In the genomic region with DNA sequence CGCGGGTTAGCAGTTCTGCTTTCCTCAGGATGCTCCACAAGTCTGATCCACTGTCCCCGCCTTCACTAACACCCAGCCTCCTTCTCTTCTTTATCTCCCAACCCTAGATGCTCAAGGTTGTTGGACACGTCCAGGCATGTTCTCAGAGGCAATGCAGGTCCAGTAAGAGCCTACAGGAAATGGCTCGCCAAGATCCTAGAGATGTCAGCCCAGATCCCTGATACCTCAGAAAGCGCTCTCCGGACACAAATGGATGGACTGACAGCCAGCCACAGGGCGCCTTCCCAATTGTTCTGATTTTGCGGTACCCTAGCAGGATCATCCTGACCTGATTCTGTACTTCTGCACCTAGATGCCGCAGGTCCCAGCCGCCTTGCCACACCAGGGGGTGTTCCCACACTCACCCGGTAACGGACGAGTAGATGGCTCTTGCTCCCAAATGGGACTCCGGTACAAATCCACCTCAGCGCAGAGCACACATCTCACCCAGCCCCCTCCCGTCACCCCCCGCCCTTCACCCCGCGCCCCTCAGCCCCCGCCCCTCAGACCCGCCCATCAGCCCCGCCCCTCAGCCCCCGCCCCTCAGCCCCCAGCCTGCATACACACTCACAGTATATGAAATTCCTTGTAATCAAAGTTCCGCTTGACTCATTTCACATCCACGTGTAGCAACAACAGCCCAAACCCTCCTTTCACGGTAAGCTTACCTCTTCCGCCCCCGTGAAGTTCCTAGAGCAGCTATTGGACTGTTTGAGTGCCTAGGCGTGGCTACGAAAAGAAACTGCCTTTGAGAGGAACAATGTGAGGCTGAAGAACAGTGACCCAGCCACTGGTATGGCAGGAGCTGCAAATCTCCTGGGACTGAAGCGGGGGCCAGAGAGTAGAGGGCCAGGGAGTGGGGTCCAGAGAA, we compare ENCODE assay signal across 8 cellular contexts. TPM values are rescaled to one million over a fixed set of nuclear protein-coding genes. Genes with fewer than 3 reads are reported as not detected.
DNase-seq lines count a peak whose midpoint lies in the region; ATAC-seq and TF ChIP-seq lines count a peak whose summit lies in the region.

A gene with protein sequence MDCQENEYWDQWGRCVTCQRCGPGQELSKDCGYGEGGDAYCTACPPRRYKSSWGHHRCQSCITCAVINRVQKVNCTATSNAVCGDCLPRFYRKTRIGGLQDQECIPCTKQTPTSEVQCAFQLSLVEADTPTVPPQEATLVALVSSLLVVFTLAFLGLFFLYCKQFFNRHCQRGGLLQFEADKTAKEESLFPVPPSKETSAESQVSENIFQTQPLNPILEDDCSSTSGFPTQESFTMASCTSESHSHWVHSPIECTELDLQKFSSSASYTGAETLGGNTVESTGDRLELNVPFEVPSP (minus strand): TSS at position 488 of the 910 bp plus-strand sequence. CDS start 23,058 bp downstream, outside the sequence.

- no peaks in the 10 kb centered on the region for H3K9me3 ChIP-seq in thymus (ENCODE audit: control insufficient read depth)

- DNase-seq in CD14-positive monocyte (ENCODE audit: low spot score) (no peak), GM19238 (ENCODE audit: insufficient read length, low spot score) (peak; percentile 31), epithelial cell of esophagus (ENCODE audit: low read depth) (peak; percentile 92), naive B cell (peak; percentile 14)
- DNase-seq in activated CD4-positive, CD25-positive, alpha-beta regulatory T cell (lab: John Stamatoyannopoulos, UW) = no peak

- H3K4me1 Mint-ChIP-seq in CD14-positive monocyte (peaks cover 11% of the 10 kb centered on the region), naive B cell (peaks cover 5 to 20% (median 10%) of the 10 kb centered on the region in 3 donors)

- TF ChIP-seq CTCF in CD14-positive monocyte (IDR thresholded peaks at IDR 0.05) = no peak
- no peak for TF ChIP-seq CTCF in WI38 (IDR thresholded peaks at IDR 0.05; ENCODE audit: low read depth, low read length)
- TF ChIP-seq CTCF in epithelial cell of esophagus (IDR thresholded peaks at IDR 0.05; ENCODE audit: insufficient read depth, low read depth, low read length, missing control alignments) = no peak

- no peaks in the 10 kb centered on the region for H3K27me3 ChIP-seq in thymus (ENCODE audit: control insufficient read depth, insufficient read depth)

- H3K4me3 Mint-ChIP-seq in CD14-positive monocyte (peak within 1 kb of the TSS; percentile 43 to 57), naive B cell (peak within 1 kb of the TSS; percentile 77 to 91 (median 88))

- H3K27ac Mint-ChIP-seq in CD14-positive monocyte (peak within 1 kb of the TSS in 1 of 7 donors; percentile 9), naive B cell (peak within 1 kb of the TSS in 4 of 6 donors; percentile 25 to 80 (median 60))

- intact Hi-C loops in CD14-positive monocyte (cut with micrococcal nuclease) = no loop called here

- WGBS in thymus = 4% methylated on average over 29 of the region's 32 CpGs

- H3K27me3 Mint-ChIP-seq in CD14-positive monocyte (ENCODE audit: low read depth in 3 of 3) = peaks cover 0 to 6% (median 2%) of the 10 kb centered on the region in 3 donors
- H3K27me3 Mint-ChIP-seq in naive B cell = no peaks in the 10 kb centered on the region

- peaks cover 0 to 2% (median 0%) of the 10 kb centered on the region in 7 donors for H3K9me3 Mint-ChIP-seq in CD14-positive monocyte
- no peaks in the 10 kb centered on the region for H3K9me3 Mint-ChIP-seq in naive B cell

- peak; percentile 92 for ATAC-seq in HG03139 (IDR thresholded peaks at IDR 0.05; ENCODE audit: unreplicated experiment)
- peak; percentile 86 to 92 for ATAC-seq in naive B cell (ENCODE audit: low read depth in 2 of 2)

- H3K27ac ChIP-seq in thymus (ENCODE audit: low read depth) = peak within 1 kb of the TSS; percentile 36

- H3K36me3 ChIP-seq in thymus (ENCODE audit: control insufficient read depth, insufficient read depth) = no peaks in the 10 kb centered on the region

- H3K4me1 ChIP-seq in thymus (ENCODE audit: control insufficient read depth, insufficient read depth, low read length) = no peaks in the 10 kb centered on the region

- H3K36me3 Mint-ChIP-seq in CD14-positive monocyte = no peaks in the 10 kb centered on the region
- H3K36me3 Mint-ChIP-seq in naive B cell = no peaks in the 10 kb centered on the region

- H3K4me3 ChIP-seq in WI38 (ENCODE audit: low read depth, low read length) = peak within 1 kb of the TSS; percentile 35
- peak within 1 kb of the TSS; percentile 55 for H3K4me3 ChIP-seq in epithelial cell of esophagus (ENCODE audit: low read length)
- H3K4me3 ChIP-seq in thymus (ENCODE audit: low read length) = peak within 1 kb of the TSS; percentile 19

RNA-seq across cellular contexts. Expression of the gene that starts here (rescaled TPM):
- polyA plus RNA-seq in CD14-positive monocyte = not detected
- polyA plus RNA-seq in naive B cell (ENCODE audit: low read depth in 6 of 6) = under 1 TPM in 3 of 6 donors, not detected in 3; 0.22 to 0.45 (median 0.42) TPM
- polyA plus RNA-seq in thymus = 2.6 TPM

Comparison
In these comparisons a context has a peak if more than half of its experiments do, and no peak if none do; other contexts are left out.
1. Peak in DNase-seq and ATAC-seq in naive B cell; RNA of the gene not detected or under 1 TPM.
2. DNase-seq: peak in GM19238 (single experiment) and epithelial cell of esophagus (single experiment); none in CD14-positive monocyte (single experiment) and activated CD4-positive, CD25-positive, alpha-beta regulatory T cell (0 of 4).
3. Peak in every context shown above with its lines, with median percentiles within 50 percentile points of each other: H3K4me3 ChIP-seq.